2 cellular contexts compared by ENCODE assay signal in the genomic region with DNA sequence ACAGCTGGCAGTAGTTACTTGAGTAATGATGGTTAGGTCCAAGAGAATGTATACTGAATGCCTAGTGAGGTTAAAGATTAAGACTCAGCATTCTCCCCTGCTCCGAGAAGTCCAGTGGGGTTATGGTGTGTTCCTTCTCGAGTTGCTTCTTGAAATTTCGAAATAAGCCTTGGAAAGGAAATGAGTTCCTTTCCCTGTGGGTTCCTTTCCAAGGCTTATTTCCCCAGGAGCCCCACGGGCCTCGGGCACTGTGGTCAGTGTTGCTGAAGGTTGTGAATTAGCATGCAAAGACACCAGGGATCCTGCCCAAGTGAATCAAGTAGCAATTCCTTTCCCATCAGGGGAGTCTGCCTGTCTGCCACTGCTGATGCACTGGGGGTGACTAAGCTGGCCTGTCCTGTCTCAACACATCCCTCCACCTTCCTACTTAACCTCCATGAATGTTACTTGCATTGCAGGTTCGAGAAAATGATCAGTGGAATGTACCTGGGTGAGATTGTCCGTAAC.
TF ChIP-seq lines count a peak whose summit lies in the region.

No MANE protein-coding gene starts in this region.

TF ChIP-seq in A549, 52 proteins besides CTCF, POLR2A, EP300 and RAD21 (continued from another document):
- no peak for TF ChIP-seq CBX8 (IDR thresholded peaks at IDR 0.05)
- TF ChIP-seq TP53 (CRISPR knock-in tag; IDR thresholded peaks at IDR 0.05), result no peak
- TF ChIP-seq SMC3 (IDR thresholded peaks at IDR 0.05), result no peak
- TF ChIP-seq ZSCAN20 (CRISPR knock-in tag; IDR thresholded peaks at IDR 0.05), result no peak

TF ChIP-seq in GM23338, 12 proteins besides CTCF, POLR2A, EP300 and RAD21 (continued from another document):
- TF ChIP-seq, protein P1, sequence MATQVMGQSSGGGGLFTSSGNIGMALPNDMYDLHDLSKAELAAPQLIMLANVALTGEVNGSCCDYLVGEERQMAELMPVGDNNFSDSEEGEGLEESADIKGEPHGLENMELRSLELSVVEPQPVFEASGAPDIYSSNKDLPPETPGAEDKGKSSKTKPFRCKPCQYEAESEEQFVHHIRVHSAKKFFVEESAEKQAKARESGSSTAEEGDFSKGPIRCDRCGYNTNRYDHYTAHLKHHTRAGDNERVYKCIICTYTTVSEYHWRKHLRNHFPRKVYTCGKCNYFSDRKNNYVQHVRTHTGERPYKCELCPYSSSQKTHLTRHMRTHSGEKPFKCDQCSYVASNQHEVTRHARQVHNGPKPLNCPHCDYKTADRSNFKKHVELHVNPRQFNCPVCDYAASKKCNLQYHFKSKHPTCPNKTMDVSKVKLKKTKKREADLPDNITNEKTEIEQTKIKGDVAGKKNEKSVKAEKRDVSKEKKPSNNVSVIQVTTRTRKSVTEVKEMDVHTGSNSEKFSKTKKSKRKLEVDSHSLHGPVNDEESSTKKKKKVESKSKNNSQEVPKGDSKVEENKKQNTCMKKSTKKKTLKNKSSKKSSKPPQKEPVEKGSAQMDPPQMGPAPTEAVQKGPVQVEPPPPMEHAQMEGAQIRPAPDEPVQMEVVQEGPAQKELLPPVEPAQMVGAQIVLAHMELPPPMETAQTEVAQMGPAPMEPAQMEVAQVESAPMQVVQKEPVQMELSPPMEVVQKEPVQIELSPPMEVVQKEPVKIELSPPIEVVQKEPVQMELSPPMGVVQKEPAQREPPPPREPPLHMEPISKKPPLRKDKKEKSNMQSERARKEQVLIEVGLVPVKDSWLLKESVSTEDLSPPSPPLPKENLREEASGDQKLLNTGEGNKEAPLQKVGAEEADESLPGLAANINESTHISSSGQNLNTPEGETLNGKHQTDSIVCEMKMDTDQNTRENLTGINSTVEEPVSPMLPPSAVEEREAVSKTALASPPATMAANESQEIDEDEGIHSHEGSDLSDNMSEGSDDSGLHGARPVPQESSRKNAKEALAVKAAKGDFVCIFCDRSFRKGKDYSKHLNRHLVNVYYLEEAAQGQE (IDR thresholded peaks at IDR 0.05; ENCODE audit: unreplicated experiment), result no peak
- no peak for TF ChIP-seq EZH2 (IDR thresholded peaks at IDR 0.05; ENCODE audit: low read depth, unreplicated experiment)
- TF ChIP-seq NANOG (IDR thresholded peaks at IDR 0.05; ENCODE audit: borderline replicate concordance), result no peak
- no peak for TF ChIP-seq ZNF331 (CRISPR knock-in tag; IDR thresholded peaks at IDR 0.05; ENCODE audit: low read depth)
- no peak for TF ChIP-seq POLR2AphosphoS5 (IDR thresholded peaks at IDR 0.05; ENCODE audit: low read depth)
- no peak for TF ChIP-seq ZNF114 (CRISPR knock-in tag; IDR thresholded peaks at IDR 0.05)
- TF ChIP-seq, protein P2, sequence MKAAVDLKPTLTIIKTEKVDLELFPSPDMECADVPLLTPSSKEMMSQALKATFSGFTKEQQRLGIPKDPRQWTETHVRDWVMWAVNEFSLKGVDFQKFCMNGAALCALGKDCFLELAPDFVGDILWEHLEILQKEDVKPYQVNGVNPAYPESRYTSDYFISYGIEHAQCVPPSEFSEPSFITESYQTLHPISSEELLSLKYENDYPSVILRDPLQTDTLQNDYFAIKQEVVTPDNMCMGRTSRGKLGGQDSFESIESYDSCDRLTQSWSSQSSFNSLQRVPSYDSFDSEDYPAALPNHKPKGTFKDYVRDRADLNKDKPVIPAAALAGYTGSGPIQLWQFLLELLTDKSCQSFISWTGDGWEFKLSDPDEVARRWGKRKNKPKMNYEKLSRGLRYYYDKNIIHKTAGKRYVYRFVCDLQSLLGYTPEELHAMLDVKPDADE (IDR thresholded peaks at IDR 0.05), result no peak
- TF ChIP-seq, protein P3, sequence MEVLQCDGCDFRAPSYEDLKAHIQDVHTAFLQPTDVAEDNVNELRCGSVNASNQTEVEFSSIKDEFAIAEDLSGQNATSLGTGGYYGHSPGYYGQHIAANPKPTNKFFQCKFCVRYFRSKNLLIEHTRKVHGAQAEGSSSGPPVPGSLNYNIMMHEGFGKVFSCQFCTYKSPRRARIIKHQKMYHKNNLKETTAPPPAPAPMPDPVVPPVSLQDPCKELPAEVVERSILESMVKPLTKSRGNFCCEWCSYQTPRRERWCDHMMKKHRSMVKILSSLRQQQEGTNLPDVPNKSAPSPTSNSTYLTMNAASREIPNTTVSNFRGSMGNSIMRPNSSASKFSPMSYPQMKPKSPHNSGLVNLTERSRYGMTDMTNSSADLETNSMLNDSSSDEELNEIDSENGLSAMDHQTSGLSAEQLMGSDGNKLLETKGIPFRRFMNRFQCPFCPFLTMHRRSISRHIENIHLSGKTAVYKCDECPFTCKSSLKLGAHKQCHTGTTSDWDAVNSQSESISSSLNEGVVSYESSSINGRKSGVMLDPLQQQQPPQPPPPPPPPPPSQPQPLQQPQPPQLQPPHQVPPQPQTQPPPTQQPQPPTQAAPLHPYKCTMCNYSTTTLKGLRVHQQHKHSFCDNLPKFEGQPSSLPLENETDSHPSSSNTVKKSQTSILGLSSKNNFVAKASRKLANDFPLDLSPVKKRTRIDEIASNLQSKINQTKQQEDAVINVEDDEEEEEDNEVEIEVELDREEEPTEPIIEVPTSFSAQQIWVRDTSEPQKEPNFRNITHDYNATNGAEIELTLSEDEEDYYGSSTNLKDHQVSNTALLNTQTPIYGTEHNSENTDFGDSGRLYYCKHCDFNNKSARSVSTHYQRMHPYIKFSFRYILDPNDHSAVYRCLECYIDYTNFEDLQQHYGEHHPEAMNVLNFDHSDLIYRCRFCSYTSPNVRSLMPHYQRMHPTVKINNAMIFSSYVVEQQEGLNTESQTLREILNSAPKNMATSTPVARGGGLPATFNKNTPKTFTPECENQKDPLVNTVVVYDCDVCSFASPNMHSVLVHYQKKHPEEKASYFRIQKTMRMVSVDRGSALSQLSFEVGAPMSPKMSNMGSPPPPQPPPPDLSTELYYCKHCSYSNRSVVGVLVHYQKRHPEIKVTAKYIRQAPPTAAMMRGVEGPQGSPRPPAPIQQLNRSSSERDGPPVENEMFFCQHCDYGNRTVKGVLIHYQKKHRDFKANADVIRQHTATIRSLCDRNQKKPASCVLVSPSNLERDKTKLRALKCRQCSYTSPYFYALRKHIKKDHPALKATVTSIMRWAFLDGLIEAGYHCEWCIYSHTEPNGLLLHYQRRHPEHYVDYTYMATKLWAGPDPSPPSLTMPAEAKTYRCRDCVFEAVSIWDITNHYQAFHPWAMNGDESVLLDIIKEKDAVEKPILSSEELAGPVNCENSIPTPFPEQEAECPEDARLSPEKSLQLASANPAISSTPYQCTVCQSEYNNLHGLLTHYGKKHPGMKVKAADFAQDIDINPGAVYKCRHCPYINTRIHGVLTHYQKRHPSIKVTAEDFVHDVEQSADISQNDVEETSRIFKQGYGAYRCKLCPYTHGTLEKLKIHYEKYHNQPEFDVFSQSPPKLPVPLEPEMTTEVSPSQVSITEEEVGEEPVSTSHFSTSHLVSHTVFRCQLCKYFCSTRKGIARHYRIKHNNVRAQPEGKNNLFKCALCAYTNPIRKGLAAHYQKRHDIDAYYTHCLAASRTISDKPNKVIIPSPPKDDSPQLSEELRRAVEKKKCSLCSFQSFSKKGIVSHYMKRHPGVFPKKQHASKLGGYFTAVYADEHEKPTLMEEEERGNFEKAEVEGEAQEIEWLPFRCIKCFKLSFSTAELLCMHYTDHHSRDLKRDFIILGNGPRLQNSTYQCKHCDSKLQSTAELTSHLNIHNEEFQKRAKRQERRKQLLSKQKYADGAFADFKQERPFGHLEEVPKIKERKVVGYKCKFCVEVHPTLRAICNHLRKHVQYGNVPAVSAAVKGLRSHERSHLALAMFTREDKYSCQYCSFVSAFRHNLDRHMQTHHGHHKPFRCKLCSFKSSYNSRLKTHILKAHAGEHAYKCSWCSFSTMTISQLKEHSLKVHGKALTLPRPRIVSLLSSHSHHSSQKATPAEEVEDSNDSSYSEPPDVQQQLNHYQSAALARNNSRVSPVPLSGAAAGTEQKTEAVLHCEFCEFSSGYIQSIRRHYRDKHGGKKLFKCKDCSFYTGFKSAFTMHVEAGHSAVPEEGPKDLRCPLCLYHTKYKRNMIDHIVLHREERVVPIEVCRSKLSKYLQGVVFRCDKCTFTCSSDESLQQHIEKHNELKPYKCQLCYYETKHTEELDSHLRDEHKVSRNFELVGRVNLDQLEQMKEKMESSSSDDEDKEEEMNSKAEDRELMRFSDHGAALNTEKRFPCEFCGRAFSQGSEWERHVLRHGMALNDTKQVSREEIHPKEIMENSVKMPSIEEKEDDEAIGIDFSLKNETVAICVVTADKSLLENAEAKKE (CRISPR knock-in tag; IDR thresholded peaks at IDR 0.05), result no peak
